ENCODE assay signal across 8 cellular contexts in genomic region chr14:34059037-34059924, GRCh38.
DNase-seq lines count a peak whose midpoint lies in the region; ATAC-seq, FAIRE-seq and TF ChIP-seq lines count a peak whose summit lies in the region.

No MANE protein-coding gene starts in this region.

- no peaks in the 10 kb centered on the region for H3K79me2 ChIP-seq in fibroblast of lung (ENCODE audit: control insufficient read depth, insufficient read depth, low read length)
- no peaks in the 10 kb centered on the region for H3K79me2 ChIP-seq in parathyroid adenoma

- DNase-seq in EL (peak; percentile 15), SJCRH30 (peak; percentile 48 to 65), fibroblast of lung (ENCODE audit: low read depth in 2 of 2) (no peak), urothelium cell line (ENCODE audit: low spot score) (no peak), NCI-H2196 (lab: John Stamatoyannopoulos, UW; ENCODE audit: unreplicated experiment) (no peak)
- no peak for DNase-seq in activated CD4-positive, CD25-positive, alpha-beta regulatory T cell treated with anti-CD3 and anti-CD28 coated beads, Interleukin-2, amount 50 U/mL, for 72 hours

- H3K9me3 ChIP-seq in SJCRH30 (replicated peaks) (no peaks in the 10 kb centered on the region), fibroblast of lung (ENCODE audit: control insufficient read depth, insufficient read depth, low read depth, low read length) (no peaks in the 10 kb centered on the region), parathyroid adenoma (ENCODE audit: control insufficient read depth, low read length) (no peaks in the 10 kb centered on the region)

- peak overlapping the region; percentile 96 for H3K27ac ChIP-seq in SJCRH30
- H3K27ac ChIP-seq in fibroblast of lung (ENCODE audit: insufficient read depth, low read length): no peak overlapping the region
- no peak overlapping the region for H3K27ac ChIP-seq in parathyroid adenoma

- H3K9ac ChIP-seq in fibroblast of lung (ENCODE audit: insufficient read depth, low read length) (peak overlapping the region; percentile 58), parathyroid adenoma (no peak overlapping the region)

- FAIRE-seq in urothelium cell line (lab: Jason Lieb, UNC): no peak

- no peaks in the 10 kb centered on the region for H4K20me1 ChIP-seq in fibroblast of lung (ENCODE audit: control insufficient read depth, extremely low read depth, insufficient read depth, low read length)

- H3K27me3 ChIP-seq in SJCRH30 (no peaks in the 10 kb centered on the region), fibroblast of lung (ENCODE audit: control insufficient read depth, insufficient read depth, low read length) (no peaks in the 10 kb centered on the region), parathyroid adenoma (ENCODE audit: control insufficient read depth, insufficient read depth, low read length) (no peaks in the 10 kb centered on the region)

- TF ChIP-seq CTCF in fibroblast of lung (conservative IDR thresholded peaks at IDR 0.05 in 1 of 2, IDR thresholded peaks at IDR 0.05 in 1 of 2; ENCODE audit: low read depth in 1 of 2, low read length in 2 of 2) (no peak), parathyroid adenoma (IDR thresholded peaks at IDR 0.05) (no peak)

- no peak for ATAC-seq in HG03139 (IDR thresholded peaks at IDR 0.05; ENCODE audit: unreplicated experiment)

- H3K4me1 ChIP-seq in SJCRH30 (peaks cover 28% of the 10 kb centered on the region), fibroblast of lung (ENCODE audit: control insufficient read depth, extremely low read depth, insufficient read depth, low read length) (no peaks in the 10 kb centered on the region), parathyroid adenoma (no peaks in the 10 kb centered on the region)

- H3K4me3 ChIP-seq in SJCRH30 (peak overlapping the region; percentile 60), fibroblast of lung (replicated peaks in 1 of 4; ENCODE audit: control extremely low read depth in 1 of 4, insufficient read depth in 1 of 4, low read depth in 3 of 4, low read length in 4 of 4) (peak overlapping the region; percentile 47 to 60 (median 54)), parathyroid adenoma (ENCODE audit: low read depth, low read length) (peak overlapping the region; percentile 71)

- peak overlapping the region; percentile 80 for H2AFZ ChIP-seq in fibroblast of lung (ENCODE audit: low read length)
- peak overlapping the region; percentile 80 for H2AFZ ChIP-seq in parathyroid adenoma

- peak overlapping the region; percentile 94 for H3K4me2 ChIP-seq in fibroblast of lung (ENCODE audit: extremely low read depth, insufficient read depth, low read length)
- peak overlapping the region; percentile 87 for H3K4me2 ChIP-seq in parathyroid adenoma (ENCODE audit: low read length)

- no peaks in the 10 kb centered on the region for H3K36me3 ChIP-seq in SJCRH30
- no peaks in the 10 kb centered on the region for H3K36me3 ChIP-seq in fibroblast of lung (ENCODE audit: control insufficient read depth, insufficient read depth, low read length)
- no peaks in the 10 kb centered on the region for H3K36me3 ChIP-seq in parathyroid adenoma (ENCODE audit: control insufficient read depth, insufficient read depth, low read length)

Comparison
In these comparisons a context has a peak if more than half of its experiments do, and no peak if none do; other contexts are left out.
1. DNase-seq: peak in EL (single experiment) and SJCRH30 (2 of 2); none in fibroblast of lung (0 of 2), activated CD4-positive, CD25-positive, alpha-beta regulatory T cell treated with anti-CD3 and anti-CD28 coated beads, Interleukin-2, amount 50 U/mL, for 72 hours (single experiment), urothelium cell line (single experiment) and NCI-H2196 (single experiment).
2. Peak in every context shown above with its lines, with median percentiles within 50 percentile points of each other: H3K4me3 ChIP-seq.